In genomic region chr3:38455639-38456430, GRCh38 we compare ENCODE assay signal across 8 cellular contexts. TPM values are rescaled to one million over a fixed set of nuclear protein-coding genes. Genes with fewer than 3 reads are reported as not detected.
DNase-seq lines count a peak whose midpoint lies in the region; ATAC-seq lines count a peak whose summit lies in the region.

No MANE protein-coding gene starts in this region.

- H3K36me3 ChIP-seq in adipocyte (ENCODE audit: control insufficient read depth, insufficient read depth, low read length, severe bottlenecking) = no peaks in the 10 kb centered on the region

- peaks cover 26% of the 10 kb centered on the region for H3K4me1 ChIP-seq in adipocyte (ENCODE audit: control insufficient read depth, insufficient read depth, low read length)

- peaks cover 24 to 27% of the 10 kb centered on the region in 2 donors for H3K27me3 Mint-ChIP-seq in stimulated activated naive B cell treated with anti-CD40 and anti-IgM and Interleukin-4, amounts not matched to agents 10 μg/mL and 1 μg/mL and 100 μg/mL, for 72 hours

- H3K9me3 Mint-ChIP-seq in stimulated activated naive B cell treated with anti-CD40 and anti-IgM and Interleukin-4, amounts not matched to agents 10 μg/mL and 1 μg/mL and 100 μg/mL, for 72 hours = no peaks in the 10 kb centered on the region

- H3K36me3 Mint-ChIP-seq in stimulated activated naive B cell treated with anti-CD40 and anti-IgM and Interleukin-4, amounts not matched to agents 10 μg/mL and 1 μg/mL and 100 μg/mL, for 72 hours = no peaks in the 10 kb centered on the region

- H3K4me3 Mint-ChIP-seq in stimulated activated naive B cell treated with anti-CD40 and anti-IgM and Interleukin-4, amounts not matched to agents 10 μg/mL and 1 μg/mL and 100 μg/mL, for 72 hours = peak overlapping the region; percentile 85 to 87

- in situ Hi-C loops in G401 (cut with HindIII; ENCODE audit: low sequenced_read_pairs) = no loop called here

- H3K9me3 ChIP-seq in adipocyte (ENCODE audit: control insufficient read depth, low read length) = no peaks in the 10 kb centered on the region

- H3K4me1 Mint-ChIP-seq in stimulated activated naive B cell treated with anti-CD40 and anti-IgM and Interleukin-4, amounts not matched to agents 10 μg/mL and 1 μg/mL and 100 μg/mL, for 72 hours = peaks cover 9 to 14% of the 10 kb centered on the region in 2 donors

- peak overlapping the region; percentile 47 for H3K27ac Mint-ChIP-seq in stimulated activated naive B cell treated with anti-CD40 and anti-IgM and Interleukin-4, amounts not matched to agents 10 μg/mL and 1 μg/mL and 100 μg/mL, for 72 hours

- peak overlapping the region; percentile 51 for H3K9ac ChIP-seq in adipocyte (ENCODE audit: low read length)

- H3K4me3 ChIP-seq in adipocyte (ENCODE audit: low read length) = peak overlapping the region; percentile 83

- H3K27me3 ChIP-seq in adipocyte (replicated peaks; ENCODE audit: control insufficient read depth, insufficient read depth, low read length) = no peaks in the 10 kb centered on the region

- peak; percentile 10 for ATAC-seq in HG03045 (IDR thresholded peaks at IDR 0.05; ENCODE audit: unreplicated experiment)
- peak; percentile 65 to 66 for ATAC-seq in stimulated activated naive B cell treated with anti-CD40 and anti-IgM and Interleukin-4, amounts not matched to agents 10 μg/mL and 1 μg/mL and 100 μg/mL, for 72 hours (replicated peaks)

- DNase-seq in G401 (ENCODE audit: low spot score) (peak; percentile 76), adipocyte (ENCODE audit: low read depth) (no peak), iPS-NIHi11 (ENCODE audit: low spot score) (peak; percentile 55), cerebellar nuclear complex (lab: John Stamatoyannopoulos, UW) (no peak), AG08396 (ENCODE audit: low spot score) (no peak)
- DNase-seq in stimulated activated naive B cell treated with anti-CD40 and anti-IgM and Interleukin-4, amounts not matched to agents 10 μg/mL and 1 μg/mL and 100 μg/mL, for 72 hours = no peak
- DNase-seq in stimulated activated CD4-positive, alpha-beta T cell treated with anti-CD3 and anti-CD28 coated beads, Interleukin-4, amount 100 ng/mL, for 1 hour = no peak

RNA-seq across cellular contexts. Expression of gene ACVR2B, which starts 2.1 kb away (rescaled TPM):
- 9.0 and 11.4 TPM in 2 replicates for total RNA-seq in G401 (2014; rRNA removed; shearing (Covaris generic))

RNA-seq across cellular contexts. Expression of gene EXOG, which starts 40.3 kb away (rescaled TPM):
- total RNA-seq in G401 (2014; rRNA removed; shearing (Covaris generic)) = 16.6 and 18.2 TPM in 2 replicates

Comparison
In these comparisons a context has a peak if more than half of its experiments do, and no peak if none do; other contexts are left out.
1. DNase-seq: peak in G401 (single experiment) and iPS-NIHi11 (single experiment); none in adipocyte (single experiment), stimulated activated naive B cell treated with anti-CD40 and anti-IgM and Interleukin-4, amounts not matched to agents 10 μg/mL and 1 μg/mL and 100 μg/mL, for 72 hours (single experiment), cerebellar nuclear complex (0 of 2), AG08396 (single experiment) and stimulated activated CD4-positive, alpha-beta T cell treated with anti-CD3 and anti-CD28 coated beads, Interleukin-4, amount 100 ng/mL, for 1 hour (single experiment).